ENCODE assay signal across 1 cellular context in the genomic region with DNA sequence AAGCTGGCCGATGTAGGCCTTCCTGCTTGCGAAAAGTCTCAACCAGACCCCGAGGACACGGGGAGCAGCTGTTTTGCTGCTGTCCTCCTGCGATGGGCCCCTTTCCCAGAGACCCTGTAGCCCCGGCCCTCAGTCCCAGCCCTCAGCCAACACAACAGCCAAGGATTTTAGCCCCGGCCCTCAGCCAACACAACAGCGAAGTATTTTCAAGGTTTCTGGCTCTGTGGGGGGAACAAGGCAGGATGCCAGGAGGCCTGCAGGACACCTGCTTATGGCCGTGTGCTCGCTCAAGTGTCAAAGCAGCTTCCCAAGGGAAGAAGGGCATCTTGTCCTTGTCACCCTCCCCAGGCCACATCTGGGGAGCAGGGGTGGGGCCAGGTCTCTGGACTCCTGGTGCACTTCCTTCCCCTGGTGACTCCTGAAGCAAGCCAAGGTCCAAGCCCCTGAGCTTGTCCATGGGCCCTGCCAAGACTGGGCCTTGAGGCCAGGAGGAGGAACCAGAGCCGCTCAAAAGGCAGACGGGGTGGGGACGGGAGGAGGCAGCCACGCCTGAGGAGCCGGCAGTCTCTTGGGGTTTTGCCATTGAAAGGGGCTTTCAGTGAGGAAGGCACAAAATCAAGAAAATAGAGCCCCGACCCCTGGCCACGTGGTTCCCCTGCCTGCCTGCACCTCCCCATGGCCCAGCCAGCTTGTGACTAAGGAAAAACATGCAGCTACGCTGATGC.
TF ChIP-seq lines count a peak whose summit lies in the region.

No MANE protein-coding gene starts in this region.

TF ChIP-seq in H1, 55 proteins besides CTCF, POLR2A, EP300 and RAD21 (continued from another document):
- TF ChIP-seq MAX (IDR thresholded peaks at IDR 0.05) = no peak
- TF ChIP-seq NRF1 (IDR thresholded peaks at IDR 0.05; ENCODE audit: low read depth, low read length) = no peak
- no peak for TF ChIP-seq RXRA (IDR thresholded peaks at IDR 0.05; ENCODE audit: insufficient read depth, low read depth, low read length)
- TF ChIP-seq SP4 (IDR thresholded peaks at IDR 0.05; ENCODE audit: low read length) = no peak
- TF ChIP-seq SUZ12 (IDR thresholded peaks at IDR 0.05; ENCODE audit: low read length) = no peak
- TF ChIP-seq HDAC6 (IDR thresholded peaks at IDR 0.05; ENCODE audit: low read depth, low read length) = no peak
- no peak for TF ChIP-seq CTBP2 (IDR thresholded peaks at IDR 0.05; ENCODE audit: borderline replicate concordance, insufficient read depth, insufficient read length, low read length)
- no peak for TF ChIP-seq GTF2F1 (IDR thresholded peaks at IDR 0.05; ENCODE audit: borderline replicate concordance, low read depth, low read length)
- TF ChIP-seq SP2 (IDR thresholded peaks at IDR 0.05; ENCODE audit: low read length) = no peak
- no peak for TF ChIP-seq KDM4A (IDR thresholded peaks at IDR 0.05; ENCODE audit: low read depth, low read length, severe bottlenecking)
- no peak for TF ChIP-seq SIX5 (IDR thresholded peaks at IDR 0.05; ENCODE audit: low read depth, low read length)
- TF ChIP-seq POU5F1 (IDR thresholded peaks at IDR 0.05; ENCODE audit: low read depth, low read length) = no peak
- no peak for TF ChIP-seq RFX5 (IDR thresholded peaks at IDR 0.05; ENCODE audit: borderline replicate concordance, low read depth, low read length)
- TF ChIP-seq SIN3A (conservative IDR thresholded peaks at IDR 0.05 in 1 of 2, IDR thresholded peaks at IDR 0.05 in 1 of 2; ENCODE audit: low read depth in 1 of 2, low read length in 2 of 2) = no peak
- no peak for TF ChIP-seq TBP (IDR thresholded peaks at IDR 0.05; ENCODE audit: low read depth, low read length)
- no peak for TF ChIP-seq CBX5 (IDR thresholded peaks at IDR 0.05; ENCODE audit: low read depth, low read length)
TF ChIP-seq in H1: peak in this region for 0.
